ENCODE assay signal across 1 cellular context in the genomic region with DNA sequence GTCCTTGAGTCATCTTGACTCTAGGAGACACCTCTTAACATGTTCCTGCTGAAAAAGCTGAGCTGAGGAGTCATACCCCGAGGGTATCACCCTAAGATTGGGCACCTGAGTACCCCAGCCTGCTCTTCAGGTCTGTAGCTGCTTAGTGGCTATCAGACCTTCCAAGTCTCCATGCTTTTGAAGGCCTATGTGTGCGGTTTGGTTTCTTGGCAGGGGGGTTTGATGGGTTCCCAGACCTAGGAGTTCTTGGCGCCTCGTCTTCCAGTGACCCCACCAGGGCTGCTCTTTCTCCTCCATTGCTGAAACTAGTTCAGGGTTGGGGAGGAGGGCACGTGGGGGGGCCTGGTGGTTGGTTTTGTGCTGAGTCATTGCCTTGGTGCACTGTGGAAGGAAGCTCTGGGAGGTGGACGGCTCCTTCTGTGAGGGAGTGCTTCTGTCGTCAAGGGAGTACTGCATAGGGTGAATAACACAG.
TF ChIP-seq lines count a peak whose summit lies in the region.

No MANE protein-coding gene starts in this region.

TF ChIP-seq in K562, 482 proteins besides CTCF, POLR2A, EP300 and RAD21 (continued from another document and continues in another):
- TF ChIP-seq RBM17 (IDR thresholded peaks at IDR 0.05; ENCODE audit: borderline replicate concordance, low read depth, low read length) (no peak), BRD4 (IDR thresholded peaks at IDR 0.05) (peak; percentile 19; the same call in 1 of the 2 replicates), ZNF134 (CRISPR knock-in tag; conservative IDR thresholded peaks at IDR 0.05) (no peak), ZNF76 (CRISPR knock-in tag; IDR thresholded peaks at IDR 0.05; ENCODE audit: borderline replicate concordance) (no peak), NR2C1 (IDR thresholded peaks at IDR 0.05) (no peak), NR2C1 (tag; IDR thresholded peaks at IDR 0.05) (peak; percentile 34; the same call in 1 of the 2 replicates), FOXA3 (CRISPR knock-in tag; conservative IDR thresholded peaks at IDR 0.05 in 1 of 2, IDR thresholded peaks at IDR 0.05 in 1 of 2) (no peak), CBX5 (IDR thresholded peaks at IDR 0.05; ENCODE audit: borderline replicate concordance, low read depth) (no peak), ZNF561 (CRISPR knock-in tag; conservative IDR thresholded peaks at IDR 0.05) (no peak), HIVEP1 (CRISPR knock-in tag; IDR thresholded peaks at IDR 0.05) (no peak), SP1 (CRISPR knock-in tag; IDR thresholded peaks at IDR 0.05) (no peak), PHB (CRISPR knock-in tag; IDR thresholded peaks at IDR 0.05) (no peak), ZNF436 (CRISPR knock-in tag; IDR thresholded peaks at IDR 0.05) (no peak), ZNF354B (CRISPR knock-in tag; IDR thresholded peaks at IDR 0.05) (no peak), SRSF7 (optimal IDR thresholded peaks at IDR 0.05; ENCODE audit: low read depth, low read length) (no peak), NUFIP1 (IDR thresholded peaks at IDR 0.05; ENCODE audit: partially characterized antibody) (peak; percentile 51), JUN (IDR thresholded peaks at IDR 0.05; ENCODE audit: borderline replicate concordance, low read depth, low read length) (peak; percentile 42; the same call in 1 of the 2 replicates), JUN (CRISPR knock-in tag; IDR thresholded peaks at IDR 0.05; ENCODE audit: borderline replicate concordance) (peak; percentile 9; the same call in 1 of the 2 replicates), ZNF79 (CRISPR knock-in tag; IDR thresholded peaks at IDR 0.05; ENCODE audit: low read depth) (no peak), ARNT (IDR thresholded peaks at IDR 0.05) (0 out of 4 replicates have a peak, but pooled peaks of 1 of the 2 experiments have one; percentile 23), NCOR1 (IDR thresholded peaks at IDR 0.05) (0 out of 2 replicates have a peak, but pooled peaks have one; percentile 28), RBM25 (IDR thresholded peaks at IDR 0.05; ENCODE audit: low read depth, low read length, severe bottlenecking) (no peak), TRIM24 (IDR thresholded peaks at IDR 0.05) (peak; percentile 46 to 53; a peak in 1 of 4 replicates), KDM1A (IDR thresholded peaks at IDR 0.05) (no peak)
- TF ChIP-seq, protein P1, sequence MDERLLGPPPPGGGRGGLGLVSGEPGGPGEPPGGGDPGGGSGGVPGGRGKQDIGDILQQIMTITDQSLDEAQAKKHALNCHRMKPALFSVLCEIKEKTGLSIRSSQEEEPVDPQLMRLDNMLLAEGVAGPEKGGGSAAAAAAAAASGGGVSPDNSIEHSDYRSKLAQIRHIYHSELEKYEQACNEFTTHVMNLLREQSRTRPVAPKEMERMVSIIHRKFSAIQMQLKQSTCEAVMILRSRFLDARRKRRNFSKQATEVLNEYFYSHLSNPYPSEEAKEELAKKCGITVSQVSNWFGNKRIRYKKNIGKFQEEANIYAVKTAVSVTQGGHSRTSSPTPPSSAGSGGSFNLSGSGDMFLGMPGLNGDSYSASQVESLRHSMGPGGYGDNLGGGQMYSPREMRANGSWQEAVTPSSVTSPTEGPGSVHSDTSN (CRISPR knock-in tag; IDR thresholded peaks at IDR 0.05; ENCODE audit: low read depth), result no peak
- TF ChIP-seq, protein P1 (tag; conservative IDR thresholded peaks at IDR 0.05; ENCODE audit: low read depth), result no peak
- TF ChIP-seq, protein P2, sequence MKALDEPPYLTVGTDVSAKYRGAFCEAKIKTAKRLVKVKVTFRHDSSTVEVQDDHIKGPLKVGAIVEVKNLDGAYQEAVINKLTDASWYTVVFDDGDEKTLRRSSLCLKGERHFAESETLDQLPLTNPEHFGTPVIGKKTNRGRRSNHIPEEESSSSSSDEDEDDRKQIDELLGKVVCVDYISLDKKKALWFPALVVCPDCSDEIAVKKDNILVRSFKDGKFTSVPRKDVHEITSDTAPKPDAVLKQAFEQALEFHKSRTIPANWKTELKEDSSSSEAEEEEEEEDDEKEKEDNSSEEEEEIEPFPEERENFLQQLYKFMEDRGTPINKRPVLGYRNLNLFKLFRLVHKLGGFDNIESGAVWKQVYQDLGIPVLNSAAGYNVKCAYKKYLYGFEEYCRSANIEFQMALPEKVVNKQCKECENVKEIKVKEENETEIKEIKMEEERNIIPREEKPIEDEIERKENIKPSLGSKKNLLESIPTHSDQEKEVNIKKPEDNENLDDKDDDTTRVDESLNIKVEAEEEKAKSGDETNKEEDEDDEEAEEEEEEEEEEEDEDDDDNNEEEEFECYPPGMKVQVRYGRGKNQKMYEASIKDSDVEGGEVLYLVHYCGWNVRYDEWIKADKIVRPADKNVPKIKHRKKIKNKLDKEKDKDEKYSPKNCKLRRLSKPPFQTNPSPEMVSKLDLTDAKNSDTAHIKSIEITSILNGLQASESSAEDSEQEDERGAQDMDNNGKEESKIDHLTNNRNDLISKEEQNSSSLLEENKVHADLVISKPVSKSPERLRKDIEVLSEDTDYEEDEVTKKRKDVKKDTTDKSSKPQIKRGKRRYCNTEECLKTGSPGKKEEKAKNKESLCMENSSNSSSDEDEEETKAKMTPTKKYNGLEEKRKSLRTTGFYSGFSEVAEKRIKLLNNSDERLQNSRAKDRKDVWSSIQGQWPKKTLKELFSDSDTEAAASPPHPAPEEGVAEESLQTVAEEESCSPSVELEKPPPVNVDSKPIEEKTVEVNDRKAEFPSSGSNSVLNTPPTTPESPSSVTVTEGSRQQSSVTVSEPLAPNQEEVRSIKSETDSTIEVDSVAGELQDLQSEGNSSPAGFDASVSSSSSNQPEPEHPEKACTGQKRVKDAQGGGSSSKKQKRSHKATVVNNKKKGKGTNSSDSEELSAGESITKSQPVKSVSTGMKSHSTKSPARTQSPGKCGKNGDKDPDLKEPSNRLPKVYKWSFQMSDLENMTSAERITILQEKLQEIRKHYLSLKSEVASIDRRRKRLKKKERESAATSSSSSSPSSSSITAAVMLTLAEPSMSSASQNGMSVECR (CRISPR knock-in tag; IDR thresholded peaks at IDR 0.05), result peak; percentile 49; the same call in 1 of the 2 replicates
- TF ChIP-seq, protein P3, sequence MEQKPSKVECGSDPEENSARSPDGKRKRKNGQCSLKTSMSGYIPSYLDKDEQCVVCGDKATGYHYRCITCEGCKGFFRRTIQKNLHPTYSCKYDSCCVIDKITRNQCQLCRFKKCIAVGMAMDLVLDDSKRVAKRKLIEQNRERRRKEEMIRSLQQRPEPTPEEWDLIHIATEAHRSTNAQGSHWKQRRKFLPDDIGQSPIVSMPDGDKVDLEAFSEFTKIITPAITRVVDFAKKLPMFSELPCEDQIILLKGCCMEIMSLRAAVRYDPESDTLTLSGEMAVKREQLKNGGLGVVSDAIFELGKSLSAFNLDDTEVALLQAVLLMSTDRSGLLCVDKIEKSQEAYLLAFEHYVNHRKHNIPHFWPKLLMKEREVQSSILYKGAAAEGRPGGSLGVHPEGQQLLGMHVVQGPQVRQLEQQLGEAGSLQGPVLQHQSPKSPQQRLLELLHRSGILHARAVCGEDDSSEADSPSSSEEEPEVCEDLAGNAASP (IDR thresholded peaks at IDR 0.05), result no peak
- TF ChIP-seq, protein P4, sequence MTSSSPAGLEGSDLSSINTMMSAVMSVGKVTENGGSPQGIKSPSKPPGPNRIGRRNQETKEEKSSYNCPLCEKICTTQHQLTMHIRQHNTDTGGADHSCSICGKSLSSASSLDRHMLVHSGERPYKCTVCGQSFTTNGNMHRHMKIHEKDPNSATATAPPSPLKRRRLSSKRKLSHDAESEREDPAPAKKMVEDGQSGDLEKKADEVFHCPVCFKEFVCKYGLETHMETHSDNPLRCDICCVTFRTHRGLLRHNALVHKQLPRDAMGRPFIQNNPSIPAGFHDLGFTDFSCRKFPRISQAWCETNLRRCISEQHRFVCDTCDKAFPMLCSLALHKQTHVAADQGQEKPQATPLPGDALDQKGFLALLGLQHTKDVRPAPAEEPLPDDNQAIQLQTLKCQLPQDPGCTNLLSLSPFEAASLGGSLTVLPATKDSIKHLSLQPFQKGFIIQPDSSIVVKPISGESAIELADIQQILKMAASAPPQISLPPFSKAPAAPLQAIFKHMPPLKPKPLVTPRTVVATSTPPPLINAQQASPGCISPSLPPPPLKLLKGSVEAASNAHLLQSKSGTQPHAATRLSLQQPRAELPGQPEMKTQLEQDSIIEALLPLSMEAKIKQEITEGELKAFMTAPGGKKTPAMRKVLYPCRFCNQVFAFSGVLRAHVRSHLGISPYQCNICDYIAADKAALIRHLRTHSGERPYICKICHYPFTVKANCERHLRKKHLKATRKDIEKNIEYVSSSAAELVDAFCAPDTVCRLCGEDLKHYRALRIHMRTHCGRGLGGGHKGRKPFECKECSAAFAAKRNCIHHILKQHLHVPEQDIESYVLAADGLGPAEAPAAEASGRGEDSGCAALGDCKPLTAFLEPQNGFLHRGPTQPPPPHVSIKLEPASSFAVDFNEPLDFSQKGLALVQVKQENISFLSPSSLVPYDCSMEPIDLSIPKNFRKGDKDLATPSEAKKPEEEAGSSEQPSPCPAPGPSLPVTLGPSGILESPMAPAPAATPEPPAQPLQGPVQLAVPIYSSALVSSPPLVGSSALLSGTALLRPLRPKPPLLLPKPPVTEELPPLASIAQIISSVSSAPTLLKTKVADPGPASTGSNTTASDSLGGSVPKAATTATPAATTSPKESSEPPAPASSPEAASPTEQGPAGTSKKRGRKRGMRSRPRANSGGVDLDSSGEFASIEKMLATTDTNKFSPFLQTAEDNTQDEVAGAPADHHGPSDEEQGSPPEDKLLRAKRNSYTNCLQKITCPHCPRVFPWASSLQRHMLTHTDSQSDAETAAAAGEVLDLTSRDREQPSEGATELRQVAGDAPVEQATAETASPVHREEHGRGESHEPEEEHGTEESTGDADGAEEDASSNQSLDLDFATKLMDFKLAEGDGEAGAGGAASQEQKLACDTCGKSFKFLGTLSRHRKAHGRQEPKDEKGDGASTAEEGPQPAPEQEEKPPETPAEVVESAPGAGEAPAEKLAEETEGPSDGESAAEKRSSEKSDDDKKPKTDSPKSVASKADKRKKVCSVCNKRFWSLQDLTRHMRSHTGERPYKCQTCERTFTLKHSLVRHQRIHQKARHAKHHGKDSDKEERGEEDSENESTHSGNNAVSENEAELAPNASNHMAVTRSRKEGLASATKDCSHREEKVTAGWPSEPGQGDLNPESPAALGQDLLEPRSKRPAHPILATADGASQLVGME (CRISPR knock-in tag; IDR thresholded peaks at IDR 0.05), result no peak
- TF ChIP-seq, protein P5, sequence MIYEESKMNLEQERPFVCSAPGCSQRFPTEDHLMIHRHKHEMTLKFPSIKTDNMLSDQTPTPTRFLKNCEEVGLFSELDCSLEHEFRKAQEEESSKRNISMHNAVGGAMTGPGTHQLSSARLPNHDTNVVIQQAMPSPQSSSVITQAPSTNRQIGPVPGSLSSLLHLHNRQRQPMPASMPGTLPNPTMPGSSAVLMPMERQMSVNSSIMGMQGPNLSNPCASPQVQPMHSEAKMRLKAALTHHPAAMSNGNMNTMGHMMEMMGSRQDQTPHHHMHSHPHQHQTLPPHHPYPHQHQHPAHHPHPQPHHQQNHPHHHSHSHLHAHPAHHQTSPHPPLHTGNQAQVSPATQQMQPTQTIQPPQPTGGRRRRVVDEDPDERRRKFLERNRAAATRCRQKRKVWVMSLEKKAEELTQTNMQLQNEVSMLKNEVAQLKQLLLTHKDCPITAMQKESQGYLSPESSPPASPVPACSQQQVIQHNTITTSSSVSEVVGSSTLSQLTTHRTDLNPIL (CRISPR knock-in tag; IDR thresholded peaks at IDR 0.05), result no peak
- TF ChIP-seq, protein P6, sequence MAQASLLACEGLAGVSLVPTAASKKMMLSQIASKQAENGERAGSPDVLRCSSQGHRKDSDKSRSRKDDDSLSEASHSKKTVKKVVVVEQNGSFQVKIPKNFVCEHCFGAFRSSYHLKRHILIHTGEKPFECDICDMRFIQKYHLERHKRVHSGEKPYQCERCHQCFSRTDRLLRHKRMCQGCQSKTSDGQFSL (CRISPR knock-in tag; IDR thresholded peaks at IDR 0.05), result peak; percentile 97
- TF ChIP-seq, protein P6 (tag; IDR thresholded peaks at IDR 0.05), result peak in 1 of 2 experiments; percentile 86; a peak in 2 of 4 replicates
- TF ChIP-seq, protein P7, sequence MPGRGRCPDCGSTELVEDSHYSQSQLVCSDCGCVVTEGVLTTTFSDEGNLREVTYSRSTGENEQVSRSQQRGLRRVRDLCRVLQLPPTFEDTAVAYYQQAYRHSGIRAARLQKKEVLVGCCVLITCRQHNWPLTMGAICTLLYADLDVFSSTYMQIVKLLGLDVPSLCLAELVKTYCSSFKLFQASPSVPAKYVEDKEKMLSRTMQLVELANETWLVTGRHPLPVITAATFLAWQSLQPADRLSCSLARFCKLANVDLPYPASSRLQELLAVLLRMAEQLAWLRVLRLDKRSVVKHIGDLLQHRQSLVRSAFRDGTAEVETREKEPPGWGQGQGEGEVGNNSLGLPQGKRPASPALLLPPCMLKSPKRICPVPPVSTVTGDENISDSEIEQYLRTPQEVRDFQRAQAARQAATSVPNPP (IDR thresholded peaks at IDR 0.05; ENCODE audit: borderline replicate concordance, insufficient read depth, insufficient read length), result no peak
- TF ChIP-seq, protein P8, sequence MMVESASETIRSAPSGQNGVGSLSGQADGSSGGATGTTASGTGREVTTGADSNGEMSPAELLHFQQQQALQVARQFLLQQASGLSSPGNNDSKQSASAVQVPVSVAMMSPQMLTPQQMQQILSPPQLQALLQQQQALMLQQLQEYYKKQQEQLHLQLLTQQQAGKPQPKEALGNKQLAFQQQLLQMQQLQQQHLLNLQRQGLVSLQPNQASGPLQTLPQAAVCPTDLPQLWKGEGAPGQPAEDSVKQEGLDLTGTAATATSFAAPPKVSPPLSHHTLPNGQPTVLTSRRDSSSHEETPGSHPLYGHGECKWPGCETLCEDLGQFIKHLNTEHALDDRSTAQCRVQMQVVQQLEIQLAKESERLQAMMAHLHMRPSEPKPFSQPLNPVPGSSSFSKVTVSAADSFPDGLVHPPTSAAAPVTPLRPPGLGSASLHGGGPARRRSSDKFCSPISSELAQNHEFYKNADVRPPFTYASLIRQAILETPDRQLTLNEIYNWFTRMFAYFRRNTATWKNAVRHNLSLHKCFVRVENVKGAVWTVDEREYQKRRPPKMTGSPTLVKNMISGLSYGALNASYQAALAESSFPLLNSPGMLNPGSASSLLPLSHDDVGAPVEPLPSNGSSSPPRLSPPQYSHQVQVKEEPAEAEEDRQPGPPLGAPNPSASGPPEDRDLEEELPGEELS (CRISPR knock-in tag; IDR thresholded peaks at IDR 0.05; ENCODE audit: borderline replicate concordance), result no peak
- TF ChIP-seq, protein P9, sequence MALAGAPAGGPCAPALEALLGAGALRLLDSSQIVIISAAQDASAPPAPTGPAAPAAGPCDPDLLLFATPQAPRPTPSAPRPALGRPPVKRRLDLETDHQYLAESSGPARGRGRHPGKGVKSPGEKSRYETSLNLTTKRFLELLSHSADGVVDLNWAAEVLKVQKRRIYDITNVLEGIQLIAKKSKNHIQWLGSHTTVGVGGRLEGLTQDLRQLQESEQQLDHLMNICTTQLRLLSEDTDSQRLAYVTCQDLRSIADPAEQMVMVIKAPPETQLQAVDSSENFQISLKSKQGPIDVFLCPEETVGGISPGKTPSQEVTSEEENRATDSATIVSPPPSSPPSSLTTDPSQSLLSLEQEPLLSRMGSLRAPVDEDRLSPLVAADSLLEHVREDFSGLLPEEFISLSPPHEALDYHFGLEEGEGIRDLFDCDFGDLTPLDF (CRISPR knock-in tag; IDR thresholded peaks at IDR 0.05), result 0 out of 2 replicates have a peak, but pooled peaks have one; percentile 36
